In genomic region chr9:128684325-128685021, GRCh38 we compare ENCODE assay signal across 8 cellular contexts. TPM values are rescaled to one million over a fixed set of nuclear protein-coding genes. Genes with fewer than 3 reads are reported as not detected.
DNase-seq lines count a peak whose midpoint lies in the region; ATAC-seq and TF ChIP-seq lines count a peak whose summit lies in the region.

No MANE protein-coding gene starts in this region.

- DNase-seq in GM03348 (ENCODE audit: low spot score) = peak; percentile 90
- peak; percentile 80 for DNase-seq in NOMO-1 treated with dmso at 0.1 percent for 144 hours (lab: John Stamatoyannopoulos, UW; ENCODE audit: unreplicated experiment)
- peak; percentile 86 for DNase-seq in activated CD8-positive, alpha-beta memory T cell treated with anti-CD3 and anti-CD28 coated beads, Interleukin-2, amount 50 U/mL, for 48 hours
- DNase-seq in epithelial cell of proximal tubule (ENCODE audit: low read depth) = no peak
- DNase-seq in stimulated activated naive CD4-positive, alpha-beta T cell (lab: John Stamatoyannopoulos, UW) = peak; percentile 57 to 76 (median 66)
- no peak for DNase-seq in NCI-H128 (lab: John Stamatoyannopoulos, UW; ENCODE audit: unreplicated experiment)

- peak overlapping the region; percentile 95 for H3K4me3 ChIP-seq in epithelial cell of proximal tubule (ENCODE audit: low read depth, low read length)
- peak overlapping the region; percentile 39 to 81 for H3K4me3 ChIP-seq in muscle layer of colon (ENCODE audit: low read depth in 1 of 2, low read length in 2 of 2)

- H3K27ac ChIP-seq in muscle layer of colon (ENCODE audit: low read depth, low read length) = peak overlapping the region; percentile 18

- peak; percentile 31 for ATAC-seq in HG02884 (IDR thresholded peaks at IDR 0.05; ENCODE audit: unreplicated experiment)

- peaks cover 13% of the 10 kb centered on the region for H3K4me1 ChIP-seq in muscle layer of colon (ENCODE audit: insufficient read depth, low read length)

- no peaks in the 10 kb centered on the region for H3K9me3 ChIP-seq in muscle layer of colon (ENCODE audit: low read length)

- peak overlapping the region; percentile 45 for H3K9ac ChIP-seq in muscle layer of colon (ENCODE audit: low read length)

- TF ChIP-seq CTCF in epithelial cell of proximal tubule (conservative IDR thresholded peaks at IDR 0.05; ENCODE audit: low read depth, low read length) = no peak

- H3K27me3 ChIP-seq in muscle layer of colon (ENCODE audit: control insufficient read depth in 1 of 2, insufficient read depth in 2 of 2, low read length in 2 of 2) = no peaks in the 10 kb centered on the region

- no peaks in the 10 kb centered on the region for H3K36me3 ChIP-seq in muscle layer of colon (ENCODE audit: insufficient read depth, low read length)

RNA-seq across cellular contexts. Expression of gene SET, which starts 4.5 kb away (rescaled TPM):
- 331 and 406 TPM in 2 replicates for total RNA-seq in epithelial cell of proximal tubule

RNA-seq across cellular contexts. Expression of gene PKN3, which starts 17.8 kb away (rescaled TPM):
- total RNA-seq in epithelial cell of proximal tubule = 16.5 and 28.4 TPM in 2 replicates

RNA-seq across cellular contexts. Expression of gene DYNC2I2, which starts 27.8 kb away (rescaled TPM):
- total RNA-seq in epithelial cell of proximal tubule = 121 TPM in 2 replicates

RNA-seq across cellular contexts. Expression of gene ZDHHC12, which starts 39.5 kb away (rescaled TPM):
- 106 and 119 TPM in 2 replicates for total RNA-seq in epithelial cell of proximal tubule

Comparison
In these comparisons a context has a peak if more than half of its experiments do, and no peak if none do; other contexts are left out.
1. DNase-seq: peak in GM03348 (single experiment), NOMO-1 treated with dmso at 0.1 percent for 144 hours (single experiment), activated CD8-positive, alpha-beta memory T cell treated with anti-CD3 and anti-CD28 coated beads, Interleukin-2, amount 50 U/mL, for 48 hours (single experiment) and stimulated activated naive CD4-positive, alpha-beta T cell (6 of 6); none in epithelial cell of proximal tubule (single experiment) and NCI-H128 (single experiment).